Comparison of ENCODE assay signal across 12 cellular contexts in genomic region chrX:49029876-49030275, GRCh38. TPM values are rescaled to one million over a fixed set of nuclear protein-coding genes. Genes with fewer than 3 reads are reported as not detected.
DNase-seq lines count a peak whose midpoint lies in the region; TF ChIP-seq lines count a peak whose summit lies in the region.
"Had no signal": no experiment of that assay in that cellular context is flagged by ENCODE, and none has a peak within 500 bp of the region (broad histone marks: within the 10 kb centered on the region; RNA-seq: fewer than 3 reads in every experiment).

No MANE protein-coding gene starts in this region.

- H3K9me3 Mint-ChIP-seq in activated naive CD4-positive, alpha-beta T cell treated with anti-CD3 and anti-CD28 coated beads, Interleukin-2, amount 10 ng/mL, durations not matched to agents 7 days and 5 days, result no peaks in the 10 kb centered on the region

- no peaks in the 10 kb centered on the region for H3K4me1 ChIP-seq in colonic mucosa
- H3K4me1 ChIP-seq in neutrophil (ENCODE audit: control insufficient read depth in 1 of 2, insufficient read depth in 1 of 2, low read depth in 1 of 2, low read length in 1 of 2), result peaks cover 6% of the 10 kb centered on the region in 2 experiments

- no peak overlapping the region for H3K4me3 Mint-ChIP-seq in activated naive CD4-positive, alpha-beta T cell treated with anti-CD3 and anti-CD28 coated beads, Interleukin-2, amount 10 ng/mL, durations not matched to agents 7 days and 5 days

- peaks cover 28% of the 10 kb centered on the region for H3K36me3 Mint-ChIP-seq in activated naive CD4-positive, alpha-beta T cell treated with anti-CD3 and anti-CD28 coated beads, Interleukin-2, amount 10 ng/mL, durations not matched to agents 7 days and 5 days

- H3K36me3 ChIP-seq in colonic mucosa (no peaks in the 10 kb centered on the region), neutrophil (peaks cover 80% of the 10 kb centered on the region)

- H3K4me3 ChIP-seq in colonic mucosa (no peak overlapping the region), neutrophil (ENCODE audit: low read depth in 1 of 2, low read length in 1 of 2) (no peak overlapping the region)
- H3K4me3 ChIP-seq: SJSA1 had no signal

- H3K27me3 Mint-ChIP-seq in activated naive CD4-positive, alpha-beta T cell treated with anti-CD3 and anti-CD28 coated beads, Interleukin-2, amount 10 ng/mL, durations not matched to agents 7 days and 5 days, result no peaks in the 10 kb centered on the region

- H3K27ac Mint-ChIP-seq in activated naive CD4-positive, alpha-beta T cell treated with anti-CD3 and anti-CD28 coated beads, Interleukin-2, amount 10 ng/mL, durations not matched to agents 7 days and 5 days, result no peak overlapping the region

- CTCF ChIA-PET in activated naive CD4-positive, alpha-beta T cell treated with anti-CD3 and anti-CD28 coated beads, Interleukin-2, amount 10 ng/mL, durations not matched to agents 7 days and 5 days (lab: Charles Lee), result no interaction called here

- intact Hi-C loops in colonic mucosa (cut with DNase I), result no loop called here

- TF ChIP-seq CTCF in colonic mucosa (IDR thresholded peaks at IDR 0.05), result no peak
- no peak for TF ChIP-seq CTCF in neutrophil (IDR thresholded peaks at IDR 0.05)

- H3K9ac ChIP-seq in colonic mucosa (ENCODE audit: low read depth in 2 of 2, low read length in 2 of 2), result no peak overlapping the region

- H3K27me3 ChIP-seq in colonic mucosa (no peaks in the 10 kb centered on the region), neutrophil (no peaks in the 10 kb centered on the region)
- H3K27me3 ChIP-seq: SJSA1 had no signal

- H3K9me3 ChIP-seq in colonic mucosa (no peaks in the 10 kb centered on the region), neutrophil (no peaks in the 10 kb centered on the region)
- H3K9me3 ChIP-seq: SJSA1 had no signal

- DNase-seq in NCI-H526 (lab: John Stamatoyannopoulos, UW) (peak; percentile 2 to 26), NCI-H526 treated with DMSO at 0.1 percent for 48 hours (lab: John Stamatoyannopoulos, UW) (no peak), colonic mucosa (peak; percentile 84), putamen (ENCODE audit: low spot score) (no peak)
- no peak for DNase-seq in activated naive CD4-positive, alpha-beta T cell treated with anti-CD3 and anti-CD28 coated beads, Interleukin-2, amount 10 ng/mL, durations not matched to agents 7 days and 5 days
- DNase-seq: activated CD8-positive, alpha-beta memory T cell treated with anti-CD3 and anti-CD28 coated beads for 24 hours; activated naive CD4-positive, alpha-beta T cell treated with Interleukin-2 at 50 U/mL for 16 hours; COR-L47; hippocampal formation; NCI-H1694 had no signal

- H3K27ac ChIP-seq in colonic mucosa (no peak overlapping the region), neutrophil (peak overlapping the region; percentile 31)
- H3K27ac ChIP-seq: SJSA1 had no signal

- H3K4me1 Mint-ChIP-seq in activated naive CD4-positive, alpha-beta T cell treated with anti-CD3 and anti-CD28 coated beads, Interleukin-2, amount 10 ng/mL, durations not matched to agents 7 days and 5 days, result peaks cover 2% of the 10 kb centered on the region

RNA-seq across cellular contexts. Expression of gene TFE3, which starts 13.3 kb away (rescaled TPM):
- total RNA-seq in colonic mucosa, result 10 to 100 TPM; 22.4 to 28.5 TPM

RNA-seq across cellular contexts. Expression of gene GRIPAP1, which starts 27.8 kb away (rescaled TPM):
- 10 to 100 TPM; 32.0 to 36.9 TPM for total RNA-seq in colonic mucosa

RNA-seq across cellular contexts. Expression of gene CCDC120, which starts 28.9 kb away (rescaled TPM):
- total RNA-seq in colonic mucosa, result 10 to 100 TPM; 11.3 to 11.8 TPM

RNA-seq across cellular contexts. Expression of gene PRAF2, which starts 43.9 kb away (rescaled TPM):
- 1 to 10 TPM; 7.0 to 9.9 TPM for total RNA-seq in colonic mucosa

RNA-seq across cellular contexts. Expression of gene WDR45, which starts 49.8 kb away (rescaled TPM):
- total RNA-seq in colonic mucosa, result 10 to 100 TPM; 40.6 to 46.9 TPM

Comparison
In these comparisons a context has a peak if more than half of its experiments do, and no peak if none do; other contexts are left out.
1. DNase-seq: peak in NCI-H526 (2 of 2) and colonic mucosa (single experiment); none in NCI-H526 treated with DMSO at 0.1 percent for 48 hours (single experiment), putamen (single experiment) and activated naive CD4-positive, alpha-beta T cell treated with anti-CD3 and anti-CD28 coated beads, Interleukin-2, amount 10 ng/mL, durations not matched to agents 7 days and 5 days (single experiment).